Comparison of ENCODE assay signal across 1 cellular context in the genomic region with DNA sequence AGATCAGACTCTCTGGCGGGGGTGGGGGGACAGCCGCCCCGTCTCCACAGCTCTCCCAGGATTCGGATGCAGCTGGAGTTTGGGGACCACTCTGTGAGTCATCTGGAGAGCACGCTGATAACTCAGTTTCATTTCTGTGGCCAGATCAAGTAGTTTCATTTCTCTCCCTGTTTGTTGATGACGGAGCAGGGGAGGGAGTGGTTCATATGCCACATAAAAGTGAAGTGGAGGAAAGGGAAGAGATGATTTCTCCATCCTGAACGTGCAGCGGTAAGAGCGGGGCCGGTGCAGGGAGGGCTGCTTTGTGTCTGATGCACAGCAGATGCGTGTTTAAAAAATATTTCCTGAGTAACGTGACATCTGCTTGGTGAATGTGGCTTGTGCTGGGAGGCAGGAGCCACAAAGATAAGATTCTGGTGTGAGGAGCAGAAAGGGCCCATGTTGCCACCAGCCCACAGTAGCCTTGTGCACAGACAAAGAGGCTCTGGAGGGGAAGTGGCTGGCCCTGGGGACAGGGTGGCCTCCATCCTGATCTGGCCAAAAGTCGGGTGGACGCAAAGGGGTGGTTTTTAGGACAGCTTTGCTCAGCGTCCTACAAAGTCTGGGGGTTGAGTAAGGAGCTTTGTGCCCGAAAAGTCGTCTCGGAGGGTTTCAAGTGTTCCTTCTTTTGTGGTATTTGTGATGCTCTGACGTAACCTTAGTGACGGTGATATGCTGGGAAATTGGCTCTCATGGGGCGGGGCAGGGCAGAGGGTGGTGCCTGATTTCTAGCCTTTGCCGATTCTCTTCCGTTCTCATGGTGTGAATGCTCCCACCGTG.
TF ChIP-seq lines count a peak whose summit lies in the region.

A gene with protein sequence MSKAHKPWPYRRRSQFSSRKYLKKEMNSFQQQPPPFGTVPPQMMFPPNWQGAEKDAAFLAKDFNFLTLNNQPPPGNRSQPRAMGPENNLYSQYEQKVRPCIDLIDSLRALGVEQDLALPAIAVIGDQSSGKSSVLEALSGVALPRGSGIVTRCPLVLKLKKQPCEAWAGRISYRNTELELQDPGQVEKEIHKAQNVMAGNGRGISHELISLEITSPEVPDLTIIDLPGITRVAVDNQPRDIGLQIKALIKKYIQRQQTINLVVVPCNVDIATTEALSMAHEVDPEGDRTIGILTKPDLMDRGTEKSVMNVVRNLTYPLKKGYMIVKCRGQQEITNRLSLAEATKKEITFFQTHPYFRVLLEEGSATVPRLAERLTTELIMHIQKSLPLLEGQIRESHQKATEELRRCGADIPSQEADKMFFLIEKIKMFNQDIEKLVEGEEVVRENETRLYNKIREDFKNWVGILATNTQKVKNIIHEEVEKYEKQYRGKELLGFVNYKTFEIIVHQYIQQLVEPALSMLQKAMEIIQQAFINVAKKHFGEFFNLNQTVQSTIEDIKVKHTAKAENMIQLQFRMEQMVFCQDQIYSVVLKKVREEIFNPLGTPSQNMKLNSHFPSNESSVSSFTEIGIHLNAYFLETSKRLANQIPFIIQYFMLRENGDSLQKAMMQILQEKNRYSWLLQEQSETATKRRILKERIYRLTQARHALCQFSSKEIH (plus strand): TSS at position 242 of the 819 bp plus-strand sequence. CDS start 14,880 bp downstream, outside the sequence.

TF ChIP-seq in HepG2, 621 proteins besides CTCF, POLR2A, EP300 and RAD21 (continued from another document):
- TF ChIP-seq, protein P1, sequence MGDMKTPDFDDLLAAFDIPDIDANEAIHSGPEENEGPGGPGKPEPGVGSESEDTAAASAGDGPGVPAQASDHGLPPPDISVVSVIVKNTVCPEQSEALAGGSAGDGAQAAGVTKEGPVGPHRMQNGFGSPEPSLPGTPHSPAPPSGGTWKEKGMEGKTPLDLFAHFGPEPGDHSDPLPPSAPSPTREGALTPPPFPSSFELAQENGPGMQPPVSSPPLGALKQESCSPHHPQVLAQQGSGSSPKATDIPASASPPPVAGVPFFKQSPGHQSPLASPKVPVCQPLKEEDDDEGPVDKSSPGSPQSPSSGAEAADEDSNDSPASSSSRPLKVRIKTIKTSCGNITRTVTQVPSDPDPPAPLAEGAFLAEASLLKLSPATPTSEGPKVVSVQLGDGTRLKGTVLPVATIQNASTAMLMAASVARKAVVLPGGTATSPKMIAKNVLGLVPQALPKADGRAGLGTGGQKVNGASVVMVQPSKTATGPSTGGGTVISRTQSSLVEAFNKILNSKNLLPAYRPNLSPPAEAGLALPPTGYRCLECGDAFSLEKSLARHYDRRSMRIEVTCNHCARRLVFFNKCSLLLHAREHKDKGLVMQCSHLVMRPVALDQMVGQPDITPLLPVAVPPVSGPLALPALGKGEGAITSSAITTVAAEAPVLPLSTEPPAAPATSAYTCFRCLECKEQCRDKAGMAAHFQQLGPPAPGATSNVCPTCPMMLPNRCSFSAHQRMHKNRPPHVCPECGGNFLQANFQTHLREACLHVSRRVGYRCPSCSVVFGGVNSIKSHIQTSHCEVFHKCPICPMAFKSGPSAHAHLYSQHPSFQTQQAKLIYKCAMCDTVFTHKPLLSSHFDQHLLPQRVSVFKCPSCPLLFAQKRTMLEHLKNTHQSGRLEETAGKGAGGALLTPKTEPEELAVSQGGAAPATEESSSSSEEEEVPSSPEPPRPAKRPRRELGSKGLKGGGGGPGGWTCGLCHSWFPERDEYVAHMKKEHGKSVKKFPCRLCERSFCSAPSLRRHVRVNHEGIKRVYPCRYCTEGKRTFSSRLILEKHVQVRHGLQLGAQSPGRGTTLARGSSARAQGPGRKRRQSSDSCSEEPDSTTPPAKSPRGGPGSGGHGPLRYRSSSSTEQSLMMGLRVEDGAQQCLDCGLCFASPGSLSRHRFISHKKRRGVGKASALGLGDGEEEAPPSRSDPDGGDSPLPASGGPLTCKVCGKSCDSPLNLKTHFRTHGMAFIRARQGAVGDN (CRISPR knock-in tag; IDR thresholded peaks at IDR 0.05): peak; percentile 24; the same call in 1 of the 2 replicates
- TF ChIP-seq SALL1 (CRISPR knock-in tag; IDR thresholded peaks at IDR 0.05) (0 out of 2 replicates have a peak, but pooled peaks have one; percentile 27), TEAD3 (CRISPR knock-in tag; optimal IDR thresholded peaks at IDR 0.05; ENCODE audit: borderline replicate concordance) (no peak), MXI1 (IDR thresholded peaks at IDR 0.05; ENCODE audit: borderline replicate concordance, low read depth, low read length) (0 out of 3 replicates have a peak, but pooled peaks have one; percentile 16), ZNF564 (CRISPR knock-in tag; IDR thresholded peaks at IDR 0.05) (no peak), CREB1 (IDR thresholded peaks at IDR 0.05) (peak; percentile 73), CREB1 (CRISPR knock-in tag; IDR thresholded peaks at IDR 0.05) (no peak), MYC (CRISPR knock-in tag; IDR thresholded peaks at IDR 0.05; ENCODE audit: borderline replicate concordance) (no peak)
- TF ChIP-seq, protein P2, sequence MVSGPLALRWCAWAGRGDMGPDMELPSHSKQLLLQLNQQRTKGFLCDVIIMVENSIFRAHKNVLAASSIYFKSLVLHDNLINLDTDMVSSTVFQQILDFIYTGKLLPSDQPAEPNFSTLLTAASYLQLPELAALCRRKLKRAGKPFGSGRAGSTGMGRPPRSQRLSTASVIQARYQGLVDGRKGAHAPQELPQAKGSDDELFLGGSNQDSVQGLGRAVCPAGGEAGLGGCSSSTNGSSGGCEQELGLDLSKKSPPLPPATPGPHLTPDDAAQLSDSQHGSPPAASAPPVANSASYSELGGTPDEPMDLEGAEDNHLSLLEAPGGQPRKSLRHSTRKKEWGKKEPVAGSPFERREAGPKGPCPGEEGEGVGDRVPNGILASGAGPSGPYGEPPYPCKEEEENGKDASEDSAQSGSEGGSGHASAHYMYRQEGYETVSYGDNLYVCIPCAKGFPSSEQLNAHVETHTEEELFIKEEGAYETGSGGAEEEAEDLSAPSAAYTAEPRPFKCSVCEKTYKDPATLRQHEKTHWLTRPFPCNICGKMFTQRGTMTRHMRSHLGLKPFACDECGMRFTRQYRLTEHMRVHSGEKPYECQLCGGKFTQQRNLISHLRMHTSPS (CRISPR knock-in tag; IDR thresholded peaks at IDR 0.05; ENCODE audit: low read depth): 0 out of 2 replicates have a peak, but pooled peaks have one; percentile 4
- TF ChIP-seq, protein P3, sequence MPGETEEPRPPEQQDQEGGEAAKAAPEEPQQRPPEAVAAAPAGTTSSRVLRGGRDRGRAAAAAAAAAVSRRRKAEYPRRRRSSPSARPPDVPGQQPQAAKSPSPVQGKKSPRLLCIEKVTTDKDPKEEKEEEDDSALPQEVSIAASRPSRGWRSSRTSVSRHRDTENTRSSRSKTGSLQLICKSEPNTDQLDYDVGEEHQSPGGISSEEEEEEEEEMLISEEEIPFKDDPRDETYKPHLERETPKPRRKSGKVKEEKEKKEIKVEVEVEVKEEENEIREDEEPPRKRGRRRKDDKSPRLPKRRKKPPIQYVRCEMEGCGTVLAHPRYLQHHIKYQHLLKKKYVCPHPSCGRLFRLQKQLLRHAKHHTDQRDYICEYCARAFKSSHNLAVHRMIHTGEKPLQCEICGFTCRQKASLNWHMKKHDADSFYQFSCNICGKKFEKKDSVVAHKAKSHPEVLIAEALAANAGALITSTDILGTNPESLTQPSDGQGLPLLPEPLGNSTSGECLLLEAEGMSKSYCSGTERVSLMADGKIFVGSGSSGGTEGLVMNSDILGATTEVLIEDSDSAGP (CRISPR knock-in tag; IDR thresholded peaks at IDR 0.05; ENCODE audit: borderline replicate concordance): 0 out of 2 replicates have a peak, but pooled peaks have one; percentile 16
